In the genomic region with DNA sequence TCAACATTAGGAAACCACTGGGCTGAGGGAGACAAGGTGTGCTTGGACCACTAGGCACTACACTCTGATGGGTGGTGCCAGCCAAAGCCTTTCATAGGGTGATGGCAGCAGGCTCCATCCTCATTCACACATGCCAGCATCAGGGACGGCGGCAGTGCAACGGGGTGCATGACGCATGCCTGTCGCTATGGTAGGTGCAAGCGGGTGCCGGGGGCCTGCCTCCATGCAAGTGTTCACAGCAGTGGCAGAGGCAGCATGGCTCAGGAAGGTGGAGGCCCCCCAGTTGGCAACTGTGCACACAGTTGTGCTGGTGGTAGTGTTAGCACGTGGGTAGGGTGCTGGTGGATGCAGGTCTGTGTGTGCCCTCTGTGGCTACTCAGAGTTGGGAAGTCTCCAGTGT, we compare ENCODE assay signal across 17 cellular contexts.
A peak's percentile ranks its signal among the peaks of the same experiment; 100 is the strongest.
DNase-seq lines count a peak whose midpoint lies in the region; ATAC-seq, FAIRE-seq and TF ChIP-seq lines count a peak whose summit lies in the region.
"Had no signal": no experiment of that assay in that cellular context is flagged by ENCODE, and none has a peak within 500 bp of the region (broad histone marks: within the 10 kb centered on the region; RNA-seq: fewer than 3 reads in every experiment).

No MANE protein-coding gene starts in this region.

- peak overlapping the region; percentile 9 for H2AK5ac ChIP-seq in neuronal stem cell (ENCODE audit: low read depth, low read length)

- no peak overlapping the region for H4K8ac ChIP-seq in neuronal stem cell (ENCODE audit: low read depth, low read length)

- intact Hi-C loops in lower lobe of right lung (cut with DNase I) (no loop called here), HepG2 (cut with micrococcal nuclease; ENCODE audit: unreplicated experiment) (no loop called here)

- H3K27ac ChIP-seq in lower lobe of right lung, result no peak overlapping the region
- H3K27ac ChIP-seq in neuronal stem cell (replicated peaks; ENCODE audit: low read length), result no peak overlapping the region
- no peak overlapping the region for H3K27ac ChIP-seq in HepG2 (ENCODE audit: extremely low read length, insufficient read depth, low read length)

- peak overlapping the region; percentile 14 for H3K14ac ChIP-seq in neuronal stem cell (ENCODE audit: low read length)

- H2BK5ac ChIP-seq in neuronal stem cell (ENCODE audit: low read length), result no peak overlapping the region

- H2BK120ac ChIP-seq in neuronal stem cell (ENCODE audit: low read depth, low read length), result no peak overlapping the region

- no peak for TF ChIP-seq CTCF in lower lobe of right lung (IDR thresholded peaks at IDR 0.05)
- no peak for TF ChIP-seq CTCF in HepG2 (CRISPR knock-in tag; IDR thresholded peaks at IDR 0.05)

- peak overlapping the region; percentile 25 for H3K18ac ChIP-seq in neuronal stem cell (ENCODE audit: low read length)

- H3K36me3 ChIP-seq in lower lobe of right lung, result no peaks in the 10 kb centered on the region
- H3K36me3 ChIP-seq in neuronal stem cell (replicated peaks in 1 of 2; ENCODE audit: control insufficient read depth in 2 of 2, insufficient read depth in 2 of 2, low read length in 2 of 2), result no peaks in the 10 kb centered on the region
- no peaks in the 10 kb centered on the region for H3K36me3 ChIP-seq in HepG2 (replicated peaks in 1 of 2; ENCODE audit: control insufficient read depth in 1 of 2, insufficient read depth in 2 of 2, low read length in 2 of 2)

- ATAC-seq in lower lobe of right lung (no peak), HepG2 (no peak), GM18517 (IDR thresholded peaks at IDR 0.05; ENCODE audit: unreplicated experiment) (no peak)
- peak; percentile 24 for ATAC-seq in stimulated activated effector memory CD8-positive, alpha-beta T cell treated with anti-CD3 and anti-CD28 coated beads, Interleukin-12 subunit alpha, Interleukin-12 subunit beta, amount 100 ng/mL, for 72 hours
- ATAC-seq: CD8-positive, alpha-beta T cell; GM12878; GM23338; HCT116 had no signal

- no peaks in the 10 kb centered on the region for H3K36me3 Mint-ChIP-seq in stimulated activated effector memory CD8-positive, alpha-beta T cell treated with anti-CD3 and anti-CD28 coated beads, Interleukin-12 subunit alpha, Interleukin-12 subunit beta, amount 100 ng/mL, for 72 hours
- H3K36me3 Mint-ChIP-seq: CD4-positive, CD25-positive, alpha-beta regulatory T cell; CD8-positive, alpha-beta T cell had no signal

- FAIRE-seq in HepG2 (lab: Jason Lieb, UNC), result no peak
- FAIRE-seq: GM12878 had no signal

- no peak overlapping the region for H3K4me3 Mint-ChIP-seq in stimulated activated effector memory CD8-positive, alpha-beta T cell treated with anti-CD3 and anti-CD28 coated beads, Interleukin-12 subunit alpha, Interleukin-12 subunit beta, amount 100 ng/mL, for 72 hours
- H3K4me3 Mint-ChIP-seq: CD4-positive, CD25-positive, alpha-beta regulatory T cell; CD8-positive, alpha-beta T cell; GM23338; H9 had no signal

- H2AFZ ChIP-seq in neuronal stem cell (ENCODE audit: low read length) (no peak overlapping the region), HepG2 (ENCODE audit: low read length) (no peak overlapping the region)
- H2AFZ ChIP-seq: GM23338 had no signal

- TF ChIP-seq EP300 in HepG2 (IDR thresholded peaks at IDR 0.05; ENCODE audit: low read depth in 2 of 2, low read length in 2 of 2), result no peak
- no peak for TF ChIP-seq EP300 in HepG2 (CRISPR knock-in tag; IDR thresholded peaks at IDR 0.05; ENCODE audit: borderline replicate concordance)

- in situ Hi-C loops in HepG2 (cut with HindIII; ENCODE audit: extremely low pct_ligation_motif_present, low pct_unique_long_range_greater_than_20kb), result no loop called here

- no peak overlapping the region for H3K23ac ChIP-seq in neuronal stem cell (ENCODE audit: low read depth, low read length, poor library complexity)

- peaks cover 24% of the 10 kb centered on the region for H3K9me3 Mint-ChIP-seq in stimulated activated effector memory CD8-positive, alpha-beta T cell treated with anti-CD3 and anti-CD28 coated beads, Interleukin-12 subunit alpha, Interleukin-12 subunit beta, amount 100 ng/mL, for 72 hours
- H3K9me3 Mint-ChIP-seq: GM23338 had no signal

- no TSS peak for BruUV-seq in HepG2 (replicated peaks; lab: Mats Ljungman, UMichigan)

- H3K27ac Mint-ChIP-seq in stimulated activated effector memory CD8-positive, alpha-beta T cell treated with anti-CD3 and anti-CD28 coated beads, Interleukin-12 subunit alpha, Interleukin-12 subunit beta, amount 100 ng/mL, for 72 hours, result no peak overlapping the region
- H3K27ac Mint-ChIP-seq: CD4-positive, CD25-positive, alpha-beta regulatory T cell; CD8-positive, alpha-beta T cell; GM23338; H9 had no signal

- H3K9me3 ChIP-seq in lower lobe of right lung (peaks cover 3% of the 10 kb centered on the region), neuronal stem cell (replicated peaks in 1 of 2; ENCODE audit: control insufficient read depth in 2 of 2, insufficient read depth in 1 of 2, low read depth in 1 of 2, low read length in 2 of 2) (no peaks in the 10 kb centered on the region), HepG2 (ENCODE audit: low read length) (no peaks in the 10 kb centered on the region)

- H3K79me1 ChIP-seq in neuronal stem cell (ENCODE audit: low read depth, low read length), result peaks cover 8% of the 10 kb centered on the region

- no peak for TF ChIP-seq POLR2A in HepG2 (IDR thresholded peaks at IDR 0.05; ENCODE audit: insufficient read depth in 1 of 2, low read depth in 2 of 2, low read length in 2 of 2)

- H3K4ac ChIP-seq in neuronal stem cell (ENCODE audit: low read length), result no peak overlapping the region

- H2BK12ac ChIP-seq in neuronal stem cell (ENCODE audit: low read length), result no peak overlapping the region

- no CpG with 5 or more reads among the region's 8 CpGs for WGBS in neuronal stem cell (ENCODE audit: extremely low coverage in 2 of 2, insufficient read length in 2 of 2, insufficient replicate concordance in 1 of 2), 2 donors
- 60% methylated on average over 1 of the region's 8 CpGs for WGBS in HepG2 (ENCODE audit: low lambda C conversion rate)

- no peaks in the 10 kb centered on the region for H4K20me1 ChIP-seq in HepG2 (ENCODE audit: insufficient read depth, low read length)

- TF ChIP-seq RAD21 in HepG2 (CRISPR knock-in tag; IDR thresholded peaks at IDR 0.05), result no peak

- H3K79me2 ChIP-seq in HepG2 (ENCODE audit: insufficient read depth, low read length), result no peaks in the 10 kb centered on the region

- no peaks in the 10 kb centered on the region for H3K4me1 Mint-ChIP-seq in stimulated activated effector memory CD8-positive, alpha-beta T cell treated with anti-CD3 and anti-CD28 coated beads, Interleukin-12 subunit alpha, Interleukin-12 subunit beta, amount 100 ng/mL, for 72 hours
- H3K4me1 Mint-ChIP-seq: CD4-positive, CD25-positive, alpha-beta regulatory T cell; GM23338; H9 had no signal

- POLR2A ChIA-PET in HepG2 (lab: Yijun Ruan, JAX), result no interaction called here

- H3K9ac ChIP-seq in neuronal stem cell (ENCODE audit: low read depth, low read length, poor library complexity) (no peak overlapping the region), HepG2 (ENCODE audit: insufficient read depth, low read depth, low read length) (no peak overlapping the region)

- CTCF ChIA-PET in HepG2 (lab: Yijun Ruan, JAX; ENCODE audit: low intra/inter-chr PET ratio, low total read pairs), result no interaction called here

- no peak overlapping the region for H2BK15ac ChIP-seq in neuronal stem cell (ENCODE audit: low read length)

- no peaks in the 10 kb centered on the region for H3K27me3 ChIP-seq in lower lobe of right lung (ENCODE audit: low read depth)
- H3K27me3 ChIP-seq in neuronal stem cell (ENCODE audit: control insufficient read depth in 3 of 3, insufficient read depth in 3 of 3, low read depth in 1 of 3, low read length in 3 of 3), result no peaks in the 10 kb centered on the region
- no peaks in the 10 kb centered on the region for H3K27me3 ChIP-seq in HepG2 (ENCODE audit: control insufficient read depth in 1 of 2, insufficient read depth in 2 of 2, low read length in 2 of 2)

- H4K91ac ChIP-seq in neuronal stem cell (ENCODE audit: low read depth, low read length, poor library complexity), result no peak overlapping the region

- DNase-seq in lower lobe of right lung, result peak; percentile 50
- no peak for DNase-seq in neuronal stem cell (ENCODE audit: low spot score)
- DNase-seq in stimulated activated effector memory CD8-positive, alpha-beta T cell treated with anti-CD3 and anti-CD28 coated beads, Interleukin-12 subunit alpha, Interleukin-12 subunit beta, amount 100 ng/mL, for 72 hours (ENCODE audit: low spot score in 2 of 2), result no peak
- no peak for DNase-seq in HepG2 (ENCODE audit: low spot score)
- DNase-seq in DMS53 (lab: John Stamatoyannopoulos, UW), result no peak
- DNase-seq: Caco-2; CD4-positive, CD25-positive, alpha-beta regulatory T cell; CD8-positive, alpha-beta T cell; DMS153; DMS79; EL; GDM1; H9 had no signal

- H3K4me3 ChIP-seq in lower lobe of right lung (no peak overlapping the region), neuronal stem cell (ENCODE audit: low read length in 2 of 2) (peak overlapping the region in 1 of 2 donors; percentile 66), HepG2 (replicated peaks in 1 of 3; ENCODE audit: insufficient read depth in 1 of 3, low read depth in 2 of 3, low read length in 3 of 3) (no peak overlapping the region)
- H3K4me3 ChIP-seq: GM12878, GM23338 had no signal

- H3K4me2 ChIP-seq in neuronal stem cell (ENCODE audit: insufficient read depth, low read length, poor library complexity, severe bottlenecking), result no peak overlapping the region
- no peak overlapping the region for H3K4me2 ChIP-seq in HepG2 (ENCODE audit: low read depth, low read length)
- H3K4me2 ChIP-seq: GM23338 had no signal

- H3K4me1 ChIP-seq in lower lobe of right lung, result no peaks in the 10 kb centered on the region
- H3K4me1 ChIP-seq in neuronal stem cell (ENCODE audit: control insufficient read depth in 2 of 2, insufficient read depth in 1 of 2, low read depth in 1 of 2, low read length in 2 of 2), result no peaks in the 10 kb centered on the region
- H3K4me1 ChIP-seq in HepG2 (ENCODE audit: insufficient read depth, low read length), result no peaks in the 10 kb centered on the region
- H3K4me1 ChIP-seq: Caco-2 had no signal

TF ChIP-seq in HepG2, 621 proteins besides CTCF, POLR2A, EP300 and RAD21 (continues in another document):
- TF ChIP-seq ZNF768 (CRISPR knock-in tag; IDR thresholded peaks at IDR 0.05) (no peak), MIXL1 (CRISPR knock-in tag; IDR thresholded peaks at IDR 0.05) (no peak), SAP130 (CRISPR knock-in tag; IDR thresholded peaks at IDR 0.05; ENCODE audit: low read depth) (no peak), NR2F2 (IDR thresholded peaks at IDR 0.05; ENCODE audit: borderline replicate concordance, low read depth) (no peak), WIZ (CRISPR knock-in tag; IDR thresholded peaks at IDR 0.05) (no peak), ZNF530 (CRISPR knock-in tag; IDR thresholded peaks at IDR 0.05; ENCODE audit: low read depth) (no peak), HNRNPLL (IDR thresholded peaks at IDR 0.05; ENCODE audit: low read depth, low read length, poor library complexity, severe bottlenecking) (no peak)
- TF ChIP-seq, protein P1, sequence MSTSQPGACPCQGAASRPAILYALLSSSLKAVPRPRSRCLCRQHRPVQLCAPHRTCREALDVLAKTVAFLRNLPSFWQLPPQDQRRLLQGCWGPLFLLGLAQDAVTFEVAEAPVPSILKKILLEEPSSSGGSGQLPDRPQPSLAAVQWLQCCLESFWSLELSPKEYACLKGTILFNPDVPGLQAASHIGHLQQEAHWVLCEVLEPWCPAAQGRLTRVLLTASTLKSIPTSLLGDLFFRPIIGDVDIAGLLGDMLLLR (CRISPR knock-in tag; IDR thresholded peaks at IDR 0.05), result no peak
